8 cellular contexts compared by ENCODE assay signal in the genomic region with DNA sequence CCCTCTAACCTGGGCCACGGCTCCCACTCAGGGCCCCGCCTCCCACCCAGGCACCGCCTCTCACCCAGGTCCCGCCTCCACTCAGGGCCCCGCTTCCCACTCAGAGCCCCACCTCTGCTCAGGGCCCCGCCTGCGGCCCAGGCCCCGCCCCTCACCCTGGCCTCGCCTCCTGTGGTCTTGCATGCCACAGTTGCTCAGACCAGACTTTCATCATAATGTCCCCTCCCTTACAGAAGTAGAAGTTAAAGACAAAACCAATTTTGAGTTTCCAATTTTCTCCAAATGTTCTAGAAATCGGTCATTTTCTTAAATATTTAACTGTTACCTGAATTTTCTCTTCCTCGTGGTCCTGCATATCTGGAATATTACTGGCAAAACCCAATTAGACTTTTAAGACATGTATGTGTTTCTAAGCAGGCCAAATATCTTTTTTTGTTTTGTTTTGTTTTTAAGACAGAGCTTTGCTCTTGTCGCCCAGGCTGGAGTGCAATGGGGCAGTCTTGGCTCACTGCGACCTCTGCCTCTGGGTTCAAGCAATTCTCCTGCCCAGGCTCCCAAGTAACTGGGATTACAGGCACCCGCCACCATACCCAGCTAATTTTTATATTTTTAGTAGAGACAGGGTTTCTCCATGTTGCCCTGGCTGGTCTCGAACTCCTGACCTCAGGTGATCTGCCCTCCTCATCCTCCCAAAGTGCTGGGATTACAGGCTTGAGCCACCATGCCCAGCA.
A peak's percentile ranks its signal among the peaks of the same experiment; 100 is the strongest.
DNase-seq lines count a peak whose midpoint lies in the region; ATAC-seq and TF ChIP-seq lines count a peak whose summit lies in the region.
"Not testable (repeated sequence)": the region's sequence is repeated elsewhere in the genome, so short reads cannot be mapped to it uniquely, and the experiment has no call there.

No MANE protein-coding gene starts in this region.

- H3K27me3 Mint-ChIP-seq in brain, result peaks cover 71% of the 10 kb centered on the region

- H3K27ac ChIP-seq in right cardiac atrium (ENCODE audit: low read length); tibial artery: not testable (repeated sequence)

- H3K4me1 Mint-ChIP-seq in brain, result peaks cover 25% of the 10 kb centered on the region

- 27% methylated on average over 15 of the region's 15 CpGs for WGBS in right cardiac atrium

- DNase-seq in GM06990 (ENCODE audit: extremely low read depth, insufficient read length) (peak; percentile 89), NCI-H226 (peak; percentile 68), right cardiac atrium (peak; percentile 96 to 98 (median 98)), putamen (ENCODE audit: low spot score) (peak; percentile 26), tibial artery (peak; percentile 95 to 96)
- DNase-seq in activated CD4-positive, alpha-beta T cell treated with anti-CD3 and anti-CD28 coated beads for 24 hours (ENCODE audit: low read depth in 2 of 2), result peak; percentile 68 to 73

- intact Hi-C loops in right cardiac atrium (cut with DNase I); tibial artery (cut with DNase I; ENCODE audit: low total_unique reads): not testable (repeated sequence)

- peak overlapping the region in 2 of 5 experiments; percentile 12 to 69 for H3K27ac Mint-ChIP-seq in brain

- H3K36me3 Mint-ChIP-seq in brain, result not testable (repeated sequence)

- TF ChIP-seq CTCF in GM06990 (IDR thresholded peaks at IDR 0.05; ENCODE audit: insufficient read depth, low read length, poor library complexity, severe bottlenecking); brain (conservative IDR thresholded peaks at IDR 0.05); tibial artery (IDR thresholded peaks at IDR 0.05): not testable (repeated sequence)

- peak overlapping the region; percentile 37 to 64 (median 47) for H3K4me3 Mint-ChIP-seq in brain

- not testable (repeated sequence) for H3K36me3 ChIP-seq in GM06990 (ENCODE audit: control insufficient read depth, insufficient read depth, low read length); tibial artery

- not testable (repeated sequence) for H3K4me3 ChIP-seq in GM06990 (replicated peaks; ENCODE audit: low read depth, low read length); right cardiac atrium (ENCODE audit: low read length); tibial artery

- ATAC-seq in HG02623 (IDR thresholded peaks at IDR 0.05; ENCODE audit: unreplicated experiment) (peak; percentile 56), right cardiac atrium (peak; percentile 80 to 83)

- H3K4me1 ChIP-seq in right cardiac atrium (ENCODE audit: control insufficient read depth, insufficient read depth, low read length), result not testable (repeated sequence)
- H3K4me1 ChIP-seq in tibial artery, result peaks cover 0 to 30% (median 21%) of the 10 kb centered on the region in 4 donors

- not testable (repeated sequence) for H3K9me3 ChIP-seq in right cardiac atrium (ENCODE audit: control insufficient read depth, low read length); tibial artery

- H3K27me3 ChIP-seq in GM06990 (replicated peaks; ENCODE audit: control insufficient read depth, insufficient read depth, low read length); right cardiac atrium (ENCODE audit: control insufficient read depth, insufficient read depth): not testable (repeated sequence)
- H3K27me3 ChIP-seq in tibial artery, result peaks cover 0 to 28% of the 10 kb centered on the region in 2 donors

- peaks cover 3 to 18% (median 10%) of the 10 kb centered on the region in 5 experiments for H3K9me3 Mint-ChIP-seq in brain

Comparison
In these comparisons a context has a peak if more than half of its experiments do, and no peak if none do; other contexts are left out.
1. DNase-seq: peak in every context shown above with its lines; median percentile 98 in right cardiac atrium; 96 in tibial artery; 89 in GM06990; 70 in activated CD4-positive, alpha-beta T cell treated with anti-CD3 and anti-CD28 coated beads for 24 hours; 68 in NCI-H226; 26 in putamen.